1 cellular context compared by ENCODE assay signal in the genomic region with DNA sequence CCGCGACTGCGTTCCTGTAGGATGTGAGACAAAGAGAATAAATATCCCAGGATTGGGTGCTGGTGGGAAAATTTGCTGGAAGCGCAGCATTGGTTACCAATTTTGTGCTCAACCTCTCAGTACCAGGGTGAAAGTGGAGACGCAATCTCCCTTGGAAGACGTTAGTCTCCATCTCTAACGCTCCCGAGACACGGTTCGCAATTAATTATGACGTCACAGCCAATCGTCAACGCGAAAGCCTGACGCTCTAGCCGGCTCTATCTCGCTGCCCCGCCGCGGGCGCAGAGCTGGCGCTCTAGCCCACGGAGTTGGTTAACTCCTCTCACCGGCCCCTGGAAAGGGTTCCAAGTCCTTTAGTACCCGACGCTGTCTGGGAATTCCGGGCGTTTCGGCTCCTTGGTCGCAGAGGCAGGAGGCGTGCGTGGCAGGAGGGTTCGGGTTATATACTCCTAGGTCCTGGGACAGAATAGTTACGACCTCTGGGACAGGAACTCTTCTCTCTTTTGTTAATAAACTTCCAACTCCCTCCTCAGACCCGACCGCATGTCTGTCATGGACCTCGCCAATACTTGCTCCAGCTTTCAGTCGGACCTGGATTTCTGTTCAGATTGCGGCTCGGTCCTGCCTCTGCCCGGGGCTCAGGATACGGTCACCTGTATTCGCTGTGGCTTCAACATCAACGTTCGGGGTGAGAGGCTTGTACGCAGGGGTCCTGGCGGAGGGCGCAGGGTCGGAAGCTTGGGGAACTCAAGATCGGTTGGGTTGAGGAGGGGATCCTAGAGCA.
TF ChIP-seq lines count a peak whose summit lies in the region.

POLR1H (plus strand) TSS at position 284 of the 784 bp plus-strand sequence; CDS start at position 544, 260 bp downstream.

TF ChIP-seq in HCT116, 20 proteins besides CTCF, POLR2A, EP300 and RAD21 (continued from another document):
- TF ChIP-seq ZBTB33 (IDR thresholded peaks at IDR 0.05; ENCODE audit: extremely low read depth, insufficient replicate concordance, low read length): peak; percentile 57
